In the genomic region with DNA sequence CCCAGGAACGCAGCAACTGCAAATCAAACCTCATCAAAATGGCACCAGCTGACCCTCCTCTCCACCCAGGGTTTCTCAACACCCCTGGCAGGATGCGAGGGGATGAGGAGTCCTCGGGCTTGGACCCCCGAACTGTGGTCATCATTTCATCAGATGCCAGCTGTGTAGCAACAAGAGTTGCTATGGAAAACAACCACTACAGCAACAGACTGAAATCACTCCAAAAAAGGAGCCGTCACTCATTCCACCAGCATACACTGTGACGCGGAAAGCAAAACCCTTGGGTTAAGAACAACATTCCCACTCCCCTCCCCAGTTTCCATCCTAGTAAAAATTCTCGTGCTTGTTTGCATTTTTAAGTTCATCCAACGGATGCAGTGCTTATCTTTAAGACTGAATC, we compare ENCODE assay signal across 8 cellular contexts. TPM values are rescaled to one million over a fixed set of nuclear protein-coding genes. Genes with fewer than 3 reads are reported as not detected.
DNase-seq lines count a peak whose midpoint lies in the region; TF ChIP-seq lines count a peak whose summit lies in the region.

No MANE protein-coding gene starts in this region.

- H4K8ac ChIP-seq in mesenchymal stem cell (ENCODE audit: low read length): peak overlapping the region; percentile 3

- no peak overlapping the region for H3K14ac ChIP-seq in mesenchymal stem cell (ENCODE audit: low read length in 2 of 2)

- H3K27ac ChIP-seq in colonic mucosa (peak overlapping the region; percentile 46), mesenchymal stem cell (ENCODE audit: low read length, poor library complexity, severe bottlenecking) (peak overlapping the region; percentile 46), tibial artery (peak overlapping the region; percentile 81 to 91)

- peak overlapping the region in 1 of 2 experiments; percentile 86 for H3K4ac ChIP-seq in mesenchymal stem cell (ENCODE audit: low read depth in 1 of 2, low read length in 2 of 2)

- TF ChIP-seq CTCF in NB4 (IDR thresholded peaks at IDR 0.05; ENCODE audit: low read depth, low read length) (no peak), colonic mucosa (IDR thresholded peaks at IDR 0.05) (no peak), tibial artery (IDR thresholded peaks at IDR 0.05) (no peak)

- H3K36me3 ChIP-seq in colonic mucosa (no peaks in the 10 kb centered on the region), mesenchymal stem cell (ENCODE audit: control insufficient read depth in 1 of 2, insufficient read depth in 2 of 2, low read depth in 1 of 2, low read length in 2 of 2) (peaks cover 9 to 33% of the 10 kb centered on the region in 2 experiments), tibial artery (no peaks in the 10 kb centered on the region)

- H2BK15ac ChIP-seq in mesenchymal stem cell (ENCODE audit: low read depth, poor library complexity, severe bottlenecking): no peak overlapping the region

- H3K9ac ChIP-seq in colonic mucosa (ENCODE audit: low read depth in 2 of 2, low read length in 2 of 2) (no peak overlapping the region), mesenchymal stem cell (ENCODE audit: low read length) (peak overlapping the region; percentile 76)

- peak overlapping the region; percentile 8 to 78 for H3K18ac ChIP-seq in mesenchymal stem cell (ENCODE audit: low read depth in 1 of 2, low read length in 2 of 2)

- H3K4me1 ChIP-seq in colonic mucosa (no peaks in the 10 kb centered on the region), mesenchymal stem cell (ENCODE audit: control insufficient read depth, insufficient read depth, low read depth, low read length) (peaks cover 19% of the 10 kb centered on the region), tibial artery (peaks cover 7 to 92% (median 58%) of the 10 kb centered on the region in 4 donors)

- H2BK120ac ChIP-seq in mesenchymal stem cell (ENCODE audit: low read depth, low read length): no peak overlapping the region

- 31% methylated on average over 9 of the region's 9 CpGs for WGBS in mesenchymal stem cell

- H3K4me3 ChIP-seq in NB4 (ENCODE audit: low read depth, low read length): no peak overlapping the region
- H3K4me3 ChIP-seq in colonic mucosa: no peak overlapping the region
- no peak overlapping the region for H3K4me3 ChIP-seq in mesenchymal stem cell (ENCODE audit: insufficient read depth in 1 of 2, low read depth in 1 of 2, low read length in 2 of 2)
- peak overlapping the region; percentile 11 to 12 for H3K4me3 ChIP-seq in tibial artery

- intact Hi-C loops in colonic mucosa (cut with DNase I) (no loop called here), tibial artery (cut with DNase I; ENCODE audit: low total_unique reads) (no loop called here)

- DNase-seq in NB4 (ENCODE audit: low read depth) (peak; percentile 11), colonic mucosa (no peak), mesenchymal stem cell (peak; percentile 96), tibial artery (peak; percentile 86 to 88), DMS 273 treated with DMSO at 0.1 percent for 48 hours (lab: John Stamatoyannopoulos, UW) (no peak), SKM-1 treated with dmso at 0.1 percent for 144 hours (lab: John Stamatoyannopoulos, UW; ENCODE audit: unreplicated experiment) (no peak), NCI-H2171 (lab: John Stamatoyannopoulos, UW) (no peak), HK-2 (ENCODE audit: unreplicated experiment) (no peak)

- H2AK5ac ChIP-seq in mesenchymal stem cell (ENCODE audit: low read length, severe bottlenecking): peak overlapping the region; percentile 39

- H3K9me3 ChIP-seq in colonic mucosa: no peaks in the 10 kb centered on the region
- no peaks in the 10 kb centered on the region for H3K9me3 ChIP-seq in mesenchymal stem cell (ENCODE audit: control insufficient read depth, low read length)
- no peaks in the 10 kb centered on the region for H3K9me3 ChIP-seq in tibial artery

- H2BK12ac ChIP-seq in mesenchymal stem cell (ENCODE audit: low read length in 2 of 2): peak overlapping the region in 1 of 2 experiments; percentile 98

- no peak for TF ChIP-seq POLR2A in NB4 (IDR thresholded peaks at IDR 0.05; ENCODE audit: extremely low read depth, insufficient read length)

- no peak overlapping the region for H3K23ac ChIP-seq in mesenchymal stem cell (ENCODE audit: low read length in 2 of 2)

- no peak overlapping the region for H2AFZ ChIP-seq in mesenchymal stem cell (ENCODE audit: low read depth, low read length)

- no peaks in the 10 kb centered on the region for H3K27me3 ChIP-seq in colonic mucosa
- H3K27me3 ChIP-seq in mesenchymal stem cell (ENCODE audit: control insufficient read depth in 1 of 2, insufficient read depth in 1 of 2, low read length in 2 of 2): no peaks in the 10 kb centered on the region
- no peaks in the 10 kb centered on the region for H3K27me3 ChIP-seq in tibial artery

- H2BK5ac ChIP-seq in mesenchymal stem cell (ENCODE audit: low read depth, low read length, poor library complexity, severe bottlenecking): no peak overlapping the region

- H3K4me2 ChIP-seq in mesenchymal stem cell (ENCODE audit: low read length, poor library complexity, severe bottlenecking): no peak overlapping the region

- peaks cover 2% of the 10 kb centered on the region for H3K79me1 ChIP-seq in mesenchymal stem cell (replicated peaks; ENCODE audit: low read length, poor library complexity, severe bottlenecking)

- no peak overlapping the region for H4K91ac ChIP-seq in mesenchymal stem cell (ENCODE audit: low read length)

RNA-seq across cellular contexts. Expression of a gene that starts 40.1 kb away (rescaled TPM):
- total RNA-seq in colonic mucosa: 10 to 100 TPM; 57.7 to 63.7 TPM
- 73.9 TPM for polyA plus RNA-seq in mesenchymal stem cell (2013, experiment 1 of 2)
- polyA plus RNA-seq in mesenchymal stem cell (2013, experiment 2 of 2): 71.8 TPM

Comparison
In these comparisons a context has a peak if more than half of its experiments do, and no peak if none do; other contexts are left out.
1. DNase-seq: peak in NB4 (single experiment), mesenchymal stem cell (single experiment) and tibial artery (2 of 2); none in colonic mucosa (single experiment), DMS 273 treated with DMSO at 0.1 percent for 48 hours (single experiment), SKM-1 treated with dmso at 0.1 percent for 144 hours (single experiment), NCI-H2171 (single experiment) and HK-2 (single experiment).
2. H3K4me3 ChIP-seq: peak in tibial artery (2 of 2); none in NB4 (single experiment), colonic mucosa (single experiment) and mesenchymal stem cell (0 of 2).
3. Peak in every context shown above with its lines, with median percentiles within 50 percentile points of each other: H3K27ac ChIP-seq.